Comparison of ENCODE assay signal across 8 cellular contexts in the genomic region with DNA sequence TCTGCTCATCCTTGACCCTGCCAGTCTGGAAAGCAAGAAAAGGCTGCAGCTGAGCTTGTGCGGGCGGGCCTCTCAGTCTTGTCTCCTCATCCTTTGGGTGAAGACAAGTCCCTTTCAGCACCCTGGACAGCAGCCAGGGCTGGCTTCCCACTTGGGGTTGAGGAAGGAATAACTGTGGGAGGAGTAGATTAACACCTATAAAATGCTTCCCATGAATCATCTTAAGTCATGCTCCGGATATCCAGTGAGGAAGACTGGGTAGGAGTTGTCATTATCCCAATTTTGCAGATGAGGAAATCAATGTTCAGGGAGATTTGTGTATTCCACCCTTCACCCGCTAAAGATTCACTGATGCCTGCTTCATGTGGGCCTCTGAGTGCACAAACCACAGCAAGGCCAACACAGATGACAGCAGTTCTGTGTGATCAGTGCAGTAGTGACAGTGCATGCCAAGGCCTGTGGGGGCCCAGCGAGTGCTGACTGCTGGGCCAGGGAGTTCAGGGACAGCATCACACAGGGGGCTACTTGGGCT. TPM values are rescaled to one million over a fixed set of nuclear protein-coding genes. Genes with fewer than 3 reads are reported as not detected.
A peak's percentile ranks its signal among the peaks of the same experiment; 100 is the strongest.
DNase-seq lines count a peak whose midpoint lies in the region; ATAC-seq lines count a peak whose summit lies in the region.

No MANE protein-coding gene starts in this region.

- intact Hi-C loops in activated naive CD4-positive, alpha-beta T cell treated with anti-CD3 and anti-CD28 coated beads for 36 hours (cut with micrococcal nuclease), result no loop called here
- intact Hi-C loops in left cardiac atrium (cut with DNase I), result no loop called here

- ATAC-seq in left cardiac atrium (peak; percentile 70 to 74), HG02973 (IDR thresholded peaks at IDR 0.05; ENCODE audit: unreplicated experiment) (no peak)

- H3K4me3 Mint-ChIP-seq in activated naive CD4-positive, alpha-beta T cell treated with anti-CD3 and anti-CD28 coated beads for 36 hours, result no peak overlapping the region

- no peak overlapping the region for H3K27ac Mint-ChIP-seq in activated naive CD4-positive, alpha-beta T cell treated with anti-CD3 and anti-CD28 coated beads for 36 hours

- no peaks in the 10 kb centered on the region for H3K27me3 Mint-ChIP-seq in activated naive CD4-positive, alpha-beta T cell treated with anti-CD3 and anti-CD28 coated beads for 36 hours (ENCODE audit: low read depth)

- DNase-seq in EH (ENCODE audit: low read depth) (peak; percentile 84), MV-4-11 (lab: John Stamatoyannopoulos, UW) (peak; percentile 55), left cardiac atrium (peak; percentile 72), globus pallidus (ENCODE audit: low spot score) (no peak), GOT3 (lab: John Stamatoyannopoulos, UW) (no peak)
- peak; percentile 77 for DNase-seq in activated naive CD4-positive, alpha-beta T cell treated with anti-CD3 and anti-CD28 coated beads for 36 hours
- peak; percentile 63 for DNase-seq in stimulated activated CD4-positive, alpha-beta T cell treated with anti-CD3 and anti-CD28 coated beads, Interleukin-15, amount 100 ng/mL, for 24 hours

- H3K36me3 Mint-ChIP-seq in activated naive CD4-positive, alpha-beta T cell treated with anti-CD3 and anti-CD28 coated beads for 36 hours (ENCODE audit: low read depth), result no peaks in the 10 kb centered on the region

- no peaks in the 10 kb centered on the region for H3K9me3 Mint-ChIP-seq in activated naive CD4-positive, alpha-beta T cell treated with anti-CD3 and anti-CD28 coated beads for 36 hours

- CTCF ChIA-PET in activated naive CD4-positive, alpha-beta T cell treated with anti-CD3 and anti-CD28 coated beads for 36 hours (lab: Charles Lee), result no interaction called here

- no peaks in the 10 kb centered on the region for H3K4me1 Mint-ChIP-seq in activated naive CD4-positive, alpha-beta T cell treated with anti-CD3 and anti-CD28 coated beads for 36 hours (ENCODE audit: low read depth)

RNA-seq across cellular contexts. Expression of gene COL16A1, which starts 20.1 kb away (rescaled TPM):
- total RNA-seq in activated naive CD4-positive, alpha-beta T cell treated with anti-CD3 and anti-CD28 coated beads for 36 hours, result under 1 TPM; 0.17 to 0.47 TPM
- total RNA-seq in left cardiac atrium, result 10 to 100 TPM; 19.8 to 27.5 TPM

RNA-seq across cellular contexts. Expression of gene ADGRB2, which starts 40.2 kb away (rescaled TPM):
- total RNA-seq in activated naive CD4-positive, alpha-beta T cell treated with anti-CD3 and anti-CD28 coated beads for 36 hours, result under 1 TPM; 0.24 to 0.30 TPM
- 10 to 100 TPM; 14.0 to 18.7 TPM for total RNA-seq in left cardiac atrium

Comparison
In these comparisons a context has a peak if more than half of its experiments do, and no peak if none do; other contexts are left out.
1. DNase-seq: peak in EH (single experiment), MV-4-11 (single experiment), activated naive CD4-positive, alpha-beta T cell treated with anti-CD3 and anti-CD28 coated beads for 36 hours (single experiment), left cardiac atrium (single experiment) and stimulated activated CD4-positive, alpha-beta T cell treated with anti-CD3 and anti-CD28 coated beads, Interleukin-15, amount 100 ng/mL, for 24 hours (single experiment); none in globus pallidus (single experiment) and GOT3 (single experiment).
2. RNA of gene COL16A1, which starts 20.1 kb away (total RNA-seq): 19.8 to 27.5 TPM in left cardiac atrium; 0.17 to 0.47 TPM in activated naive CD4-positive, alpha-beta T cell treated with anti-CD3 and anti-CD28 coated beads for 36 hours; every median in the first group is over 10 times any median in the second.
3. RNA of gene ADGRB2, which starts 40.2 kb away (total RNA-seq): 14.0 to 18.7 TPM in left cardiac atrium; 0.24 to 0.30 TPM in activated naive CD4-positive, alpha-beta T cell treated with anti-CD3 and anti-CD28 coated beads for 36 hours; every median in the first group is over 10 times any median in the second.